In the genomic region with DNA sequence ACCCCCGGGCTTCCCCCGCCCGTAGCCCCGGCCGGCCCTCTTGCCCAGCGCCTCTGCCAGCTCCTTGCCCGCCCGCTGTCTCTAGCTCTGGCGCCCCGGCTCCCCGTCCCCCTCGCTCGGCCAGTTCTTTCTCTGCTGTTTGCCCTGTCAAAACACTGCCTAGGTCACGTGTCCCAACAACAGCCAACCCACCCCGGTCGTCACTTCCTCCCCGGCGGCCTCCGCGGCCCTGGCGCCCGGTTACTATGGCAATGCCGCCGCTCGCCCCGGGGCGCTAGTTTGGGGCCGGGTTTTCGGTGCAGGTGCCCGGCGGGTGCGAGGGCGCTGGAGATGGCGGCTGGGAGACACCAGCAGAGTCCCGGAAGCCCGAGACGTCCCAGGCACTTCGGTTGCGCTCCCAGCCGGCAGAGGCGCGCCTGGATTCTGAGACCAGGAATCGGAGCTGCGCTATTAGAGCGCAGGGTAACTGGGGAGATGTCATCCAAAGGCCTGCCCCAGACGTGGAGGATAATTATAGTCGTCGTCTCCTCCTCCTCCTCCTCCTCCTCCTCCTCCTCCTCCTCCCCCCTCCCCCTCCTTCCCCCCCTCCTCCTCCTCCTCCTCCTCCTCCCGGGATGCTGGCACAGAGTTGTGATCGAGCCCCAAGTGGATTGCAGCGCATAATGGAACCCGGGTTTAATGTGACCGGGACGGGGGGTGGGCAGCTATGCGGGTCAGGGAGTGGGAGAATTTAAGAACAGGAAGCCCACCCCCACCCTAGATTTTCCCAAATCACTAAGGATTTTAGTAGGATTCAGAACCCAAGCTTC, we compare ENCODE assay signal across 1 cellular context.
TF ChIP-seq lines count a peak whose summit lies in the region.

Gene ATOSA, minus strand, starts transcription at position 157 of the 809 bp plus-strand sequence. CDS start 1,367 bp downstream, outside the sequence.

TF ChIP-seq in HEK293, 187 proteins besides CTCF, POLR2A, EP300 and RAD21 (continued from another document and continues in another):
- TF ChIP-seq ZBTB10 (tag by site-specific recombination; IDR thresholded peaks at IDR 0.05) (0 out of 2 replicates have a peak, but pooled peaks have one; percentile 2), ZBTB26 (tag by site-specific recombination; optimal IDR thresholded peaks at IDR 0.05) (peak; percentile 75), ZNF23 (tag by site-specific recombination; IDR thresholded peaks at IDR 0.05; ENCODE audit: borderline replicate concordance) (no peak), ZNF501 (tag by site-specific recombination; IDR thresholded peaks at IDR 0.05) (peak; percentile 34; the same call in 1 of the 2 replicates), ZNF518A (tag by site-specific recombination; conservative IDR thresholded peaks at IDR 0.05; ENCODE audit: low read depth) (no peak), ZNF513 (tag by site-specific recombination; IDR thresholded peaks at IDR 0.05) (peak; percentile 53; the same call in 1 of the 2 replicates), ZNF791 (tag by site-specific recombination; IDR thresholded peaks at IDR 0.05) (no peak), YY2 (tag by site-specific recombination; IDR thresholded peaks at IDR 0.05) (no peak), ZNF157 (tag by site-specific recombination; IDR thresholded peaks at IDR 0.05) (no peak), ZEB2 (tag by site-specific recombination; IDR thresholded peaks at IDR 0.05) (peak; percentile 60), ZNF843 (tag by site-specific recombination; IDR thresholded peaks at IDR 0.05) (no peak), ZNF121 (tag by site-specific recombination; IDR thresholded peaks at IDR 0.05) (no peak), ZBTB6 (tag by site-specific recombination; IDR thresholded peaks at IDR 0.05) (0 out of 2 replicates have a peak, but pooled peaks have one; percentile 4), ZBTB8A (tag by site-specific recombination; IDR thresholded peaks at IDR 0.05) (peak; percentile 91), ZNF785 (tag by site-specific recombination; IDR thresholded peaks at IDR 0.05) (no peak), ZNF529 (tag by site-specific recombination; IDR thresholded peaks at IDR 0.05; ENCODE audit: insufficient replicate concordance) (no peak), ZNF544 (tag by site-specific recombination; IDR thresholded peaks at IDR 0.05) (no peak), ZBTB20 (tag by site-specific recombination; IDR thresholded peaks at IDR 0.05) (peak; percentile 76), ZNF558 (tag by site-specific recombination; IDR thresholded peaks at IDR 0.05) (no peak), SP2 (tag by site-specific recombination; IDR thresholded peaks at IDR 0.05) (peak; percentile 63), ZNF514 (tag by site-specific recombination; IDR thresholded peaks at IDR 0.05) (no peak), OVOL3 (tag by site-specific recombination; IDR thresholded peaks at IDR 0.05) (no peak), ZNF335 (tag by site-specific recombination; conservative IDR thresholded peaks at IDR 0.05) (peak; percentile 70), SETDB1 (IDR thresholded peaks at IDR 0.05; ENCODE audit: insufficient read length, low read length) (no peak), KLF17 (tag by site-specific recombination; IDR thresholded peaks at IDR 0.05) (no peak), ZNF555 (tag by site-specific recombination; conservative IDR thresholded peaks at IDR 0.05) (no peak), ZNF610 (tag by site-specific recombination; IDR thresholded peaks at IDR 0.05; ENCODE audit: borderline replicate concordance) (peak; percentile 60; the same call in 1 of the 2 replicates), ZBTB48 (tag by site-specific recombination; IDR thresholded peaks at IDR 0.05) (0 out of 2 replicates have a peak, but pooled peaks have one; percentile 14), ZNF19 (tag by site-specific recombination; IDR thresholded peaks at IDR 0.05; ENCODE audit: low read depth) (no peak)
- TF ChIP-seq, protein P1, sequence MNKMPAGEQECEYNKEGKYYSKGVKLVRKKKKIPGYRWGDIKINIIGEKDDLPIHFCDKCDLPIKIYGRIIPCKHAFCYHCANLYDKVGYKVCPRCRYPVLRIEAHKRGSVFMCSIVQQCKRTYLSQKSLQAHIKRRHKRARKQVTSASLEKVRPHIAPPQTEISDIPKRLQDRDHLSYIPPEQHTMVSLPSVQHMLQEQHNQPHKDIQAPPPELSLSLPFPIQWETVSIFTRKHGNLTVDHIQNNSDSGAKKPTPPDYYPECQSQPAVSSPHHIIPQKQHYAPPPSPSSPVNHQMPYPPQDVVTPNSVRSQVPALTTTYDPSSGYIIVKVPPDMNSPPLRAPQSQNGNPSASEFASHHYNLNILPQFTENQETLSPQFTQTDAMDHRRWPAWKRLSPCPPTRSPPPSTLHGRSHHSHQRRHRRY (tag by site-specific recombination; IDR thresholded peaks at IDR 0.05): no peak
- TF ChIP-seq, protein P2, sequence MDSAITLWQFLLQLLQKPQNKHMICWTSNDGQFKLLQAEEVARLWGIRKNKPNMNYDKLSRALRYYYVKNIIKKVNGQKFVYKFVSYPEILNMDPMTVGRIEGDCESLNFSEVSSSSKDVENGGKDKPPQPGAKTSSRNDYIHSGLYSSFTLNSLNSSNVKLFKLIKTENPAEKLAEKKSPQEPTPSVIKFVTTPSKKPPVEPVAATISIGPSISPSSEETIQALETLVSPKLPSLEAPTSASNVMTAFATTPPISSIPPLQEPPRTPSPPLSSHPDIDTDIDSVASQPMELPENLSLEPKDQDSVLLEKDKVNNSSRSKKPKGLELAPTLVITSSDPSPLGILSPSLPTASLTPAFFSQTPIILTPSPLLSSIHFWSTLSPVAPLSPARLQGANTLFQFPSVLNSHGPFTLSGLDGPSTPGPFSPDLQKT (IDR thresholded peaks at IDR 0.05; ENCODE audit: borderline replicate concordance, low read depth, low read length): no peak
- TF ChIP-seq, protein P3, sequence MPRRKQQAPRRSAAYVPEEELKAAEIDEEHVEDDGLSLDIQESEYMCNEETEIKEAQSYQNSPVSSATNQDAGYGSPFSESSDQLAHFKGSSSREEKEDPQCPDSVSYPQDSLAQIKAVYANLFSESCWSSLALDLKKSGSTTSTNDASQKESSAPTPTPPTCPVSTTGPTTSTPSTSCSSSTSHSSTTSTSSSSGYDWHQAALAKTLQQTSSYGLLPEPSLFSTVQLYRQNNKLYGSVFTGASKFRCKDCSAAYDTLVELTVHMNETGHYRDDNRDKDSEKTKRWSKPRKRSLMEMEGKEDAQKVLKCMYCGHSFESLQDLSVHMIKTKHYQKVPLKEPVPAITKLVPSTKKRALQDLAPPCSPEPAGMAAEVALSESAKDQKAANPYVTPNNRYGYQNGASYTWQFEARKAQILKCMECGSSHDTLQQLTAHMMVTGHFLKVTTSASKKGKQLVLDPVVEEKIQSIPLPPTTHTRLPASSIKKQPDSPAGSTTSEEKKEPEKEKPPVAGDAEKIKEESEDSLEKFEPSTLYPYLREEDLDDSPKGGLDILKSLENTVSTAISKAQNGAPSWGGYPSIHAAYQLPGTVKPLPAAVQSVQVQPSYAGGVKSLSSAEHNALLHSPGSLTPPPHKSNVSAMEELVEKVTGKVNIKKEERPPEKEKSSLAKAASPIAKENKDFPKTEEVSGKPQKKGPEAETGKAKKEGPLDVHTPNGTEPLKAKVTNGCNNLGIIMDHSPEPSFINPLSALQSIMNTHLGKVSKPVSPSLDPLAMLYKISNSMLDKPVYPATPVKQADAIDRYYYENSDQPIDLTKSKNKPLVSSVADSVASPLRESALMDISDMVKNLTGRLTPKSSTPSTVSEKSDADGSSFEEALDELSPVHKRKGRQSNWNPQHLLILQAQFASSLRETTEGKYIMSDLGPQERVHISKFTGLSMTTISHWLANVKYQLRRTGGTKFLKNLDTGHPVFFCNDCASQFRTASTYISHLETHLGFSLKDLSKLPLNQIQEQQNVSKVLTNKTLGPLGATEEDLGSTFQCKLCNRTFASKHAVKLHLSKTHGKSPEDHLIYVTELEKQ (tag by site-specific recombination; IDR thresholded peaks at IDR 0.05; ENCODE audit: borderline replicate concordance): no peak
